22 cellular contexts compared by ENCODE assay signal in the genomic region with DNA sequence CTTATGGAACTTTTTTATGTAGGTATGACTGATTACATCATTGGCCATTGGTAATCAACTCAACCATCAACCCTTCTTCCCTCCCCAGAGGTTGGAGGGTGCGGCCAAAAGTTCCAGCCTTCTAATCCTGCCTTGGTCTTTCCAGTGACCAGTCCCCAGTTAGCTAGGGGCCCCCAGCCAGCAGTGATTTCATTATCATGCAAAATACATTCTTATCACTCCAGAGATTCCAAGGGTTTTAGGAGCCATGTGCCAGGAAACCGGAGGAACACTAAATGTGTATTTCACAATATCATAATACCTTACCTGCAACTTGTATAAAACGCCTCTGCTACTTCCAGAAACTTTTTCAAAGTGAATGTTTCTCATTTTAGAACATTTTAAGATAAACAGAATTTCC.
"Had no signal": no experiment of that assay in that cellular context is flagged by ENCODE, and none has a peak within 500 bp of the region (broad histone marks: within the 10 kb centered on the region; RNA-seq: fewer than 3 reads in every experiment).

No MANE protein-coding gene starts in this region.

- H3K4me3 Mint-ChIP-seq: activated naive CD4-positive, alpha-beta T cell treated with anti-CD3 and anti-CD28 coated beads for 36 hours; activated naive CD8-positive, alpha-beta T cell treated with anti-CD3 and anti-CD28 coated beads, Interleukin-2, amount 10 ng/mL, durations not matched to agents 7 days and 5 days; activated T-cell treated with anti-CD3 and anti-CD28 coated beads, Interleukin-2, amount 50 U/mL, for 72 hours; brain; nephron; stimulated activated naive CD8-positive, alpha-beta T cell treated with anti-CD3 and anti-CD28 coated beads, Interleukin-15, Interleukin-2, amounts not matched to agents 100 ng/mL and 50 ng/mL, for 24 hours; T-helper 17 cell had no signal

- H3K27ac Mint-ChIP-seq: activated naive CD4-positive, alpha-beta T cell treated with anti-CD3 and anti-CD28 coated beads for 36 hours; activated naive CD8-positive, alpha-beta T cell treated with anti-CD3 and anti-CD28 coated beads, Interleukin-2, amount 10 ng/mL, durations not matched to agents 7 days and 5 days; activated T-cell treated with anti-CD3 and anti-CD28 coated beads, Interleukin-2, amount 50 U/mL, for 72 hours; nephron; stimulated activated naive CD8-positive, alpha-beta T cell treated with anti-CD3 and anti-CD28 coated beads, Interleukin-15, Interleukin-2, amounts not matched to agents 100 ng/mL and 50 ng/mL, for 24 hours; T-helper 17 cell had no signal

- H3K4me3 ChIP-seq: heart right ventricle, left ventricle myocardium inferior, pancreas, psoas muscle, tibial artery had no signal

- H3K27me3 Mint-ChIP-seq: brain had no signal

- H3K9me3 ChIP-seq: pancreas, psoas muscle had no signal

- H3K4me1 ChIP-seq: psoas muscle, tibial artery had no signal

- DNase-seq: activated CD4-positive, alpha-beta T cell treated with anti-CD3 and anti-CD28 coated beads for 4 hours; activated CD4-positive, alpha-beta T cell treated with anti-CD3 and anti-CD28 coated beads, Interleukin-2, amount 50 U/mL, for 48 hours; activated CD4-positive, CD25-positive, alpha-beta regulatory T cell; activated effector memory CD4-positive, alpha-beta T cell treated with Interleukin-2 at 50 U/mL for 16 hours; activated naive CD4-positive, alpha-beta T cell treated with anti-CD3 and anti-CD28 coated beads for 36 hours; activated naive CD8-positive, alpha-beta T cell treated with anti-CD3 and anti-CD28 coated beads, Interleukin-2, amount 10 ng/mL, durations not matched to agents 7 days and 5 days; activated T-cell treated with anti-CD3 and anti-CD28 coated beads, Interleukin-2, amount 50 U/mL, for 72 hours; foreskin fibroblast; heart right ventricle; kidney glomerular epithelial cell; left ventricle myocardium inferior; midbrain; pancreas; psoas muscle; right cardiac atrium; stimulated activated CD4-positive, alpha-beta T cell treated with anti-CD3 and anti-CD28 coated beads, Interleukin-12 subunit alpha, Interleukin-12 subunit beta, amount 100 ng/mL, for 4 hours; stimulated activated CD4-positive, alpha-beta T cell treated with anti-CD3 and anti-CD28 coated beads, Interleukin-4, amount 100 ng/mL, for 4 hours; T-helper 17 cell; tibial artery had no signal

- H3K27ac ChIP-seq: heart right ventricle, left ventricle myocardium inferior, pancreas, psoas muscle, tibial artery had no signal

- ATAC-seq: activated T-cell treated with anti-CD3 and anti-CD28 coated beads, Interleukin-2, amount 50 U/mL, for 72 hours; heart right ventricle; psoas muscle; T-helper 17 cell had no signal

- H3K4me1 Mint-ChIP-seq: activated naive CD8-positive, alpha-beta T cell treated with anti-CD3 and anti-CD28 coated beads, Interleukin-2, amount 10 ng/mL, durations not matched to agents 7 days and 5 days; nephron; T-helper 17 cell had no signal

- H3K9me3 Mint-ChIP-seq: activated naive CD8-positive, alpha-beta T cell treated with anti-CD3 and anti-CD28 coated beads, Interleukin-2, amount 10 ng/mL, durations not matched to agents 7 days and 5 days; stimulated activated naive CD8-positive, alpha-beta T cell treated with anti-CD3 and anti-CD28 coated beads, Interleukin-15, Interleukin-2, amounts not matched to agents 100 ng/mL and 50 ng/mL, for 24 hours had no signal

- H3K36me3 Mint-ChIP-seq: activated naive CD8-positive, alpha-beta T cell treated with anti-CD3 and anti-CD28 coated beads, Interleukin-2, amount 10 ng/mL, durations not matched to agents 7 days and 5 days; brain had no signal

- H3K27me3 ChIP-seq: heart right ventricle, pancreas, tibial artery had no signal

- H3K36me3 ChIP-seq: heart right ventricle, left ventricle myocardium inferior, pancreas, tibial artery had no signal
